8 cellular contexts compared by ENCODE assay signal in genomic region chr1:111221633-111222286, GRCh38. TPM values are rescaled to one million over a fixed set of nuclear protein-coding genes. Genes with fewer than 3 reads are reported as not detected.
DNase-seq lines count a peak whose midpoint lies in the region; ATAC-seq and TF ChIP-seq lines count a peak whose summit lies in the region.

No MANE protein-coding gene starts in this region.

- H3K9me3 ChIP-seq in OCI-LY1 (ENCODE audit: low read length): no peaks in the 10 kb centered on the region
- H3K9me3 ChIP-seq in duodenal mucosa (ENCODE audit: control insufficient read depth in 1 of 2, low read length in 2 of 2): no peaks in the 10 kb centered on the region

- no peaks in the 10 kb centered on the region for H3K9me2 ChIP-seq in OCI-LY1 (ENCODE audit: low read depth, low read length)

- DNase-seq in left ventricle myocardium superior (no peak), Right ventricle myocardium inferior (ENCODE audit: missing footprints) (no peak), NCI-H2196 (lab: John Stamatoyannopoulos, UW; ENCODE audit: unreplicated experiment) (no peak), T-helper 9 cell (no peak), NCI-H1092 (lab: John Stamatoyannopoulos, UW) (no peak)

- TF ChIP-seq CTCF in OCI-LY1 (IDR thresholded peaks at IDR 0.05; ENCODE audit: low read length): 0 out of 2 replicates have a peak, but pooled peaks have one; percentile 4

- ATAC-seq in left ventricle myocardium superior (peak; percentile 45), Right ventricle myocardium inferior (no peak), HG02884 (IDR thresholded peaks at IDR 0.05; ENCODE audit: unreplicated experiment) (peak; percentile 57)

- H3K79me2 ChIP-seq in OCI-LY1 (ENCODE audit: insufficient read depth, low read length): no peaks in the 10 kb centered on the region

- H3F3A ChIP-seq in OCI-LY1 (ENCODE audit: insufficient read depth, low read length): peaks cover 24% of the 10 kb centered on the region

- H3K4me1 ChIP-seq in OCI-LY1 (ENCODE audit: insufficient read depth, low read length, severe bottlenecking): peaks cover 99% of the 10 kb centered on the region
- peaks cover 29 to 30% of the 10 kb centered on the region in 2 donors for H3K4me1 ChIP-seq in duodenal mucosa (ENCODE audit: control insufficient read depth in 1 of 2, insufficient read depth in 2 of 2, low read length in 2 of 2)

- H3K4me3 ChIP-seq in OCI-LY1 (ENCODE audit: low read depth, low read length, poor library complexity, severe bottlenecking): peak overlapping the region; percentile 26
- H3K4me3 ChIP-seq in duodenal mucosa (ENCODE audit: low read depth in 1 of 2, low read length in 2 of 2): no peak overlapping the region

- H3K9ac ChIP-seq in OCI-LY1 (ENCODE audit: low read length): peak overlapping the region; percentile 76
- H3K9ac ChIP-seq in duodenal mucosa (ENCODE audit: low read depth in 1 of 2, low read length in 2 of 2): peak overlapping the region; percentile 7 to 27

- no peaks in the 10 kb centered on the region for H3K27me3 ChIP-seq in OCI-LY1 (ENCODE audit: insufficient read depth, low read length)
- H3K27me3 ChIP-seq in duodenal mucosa (ENCODE audit: control insufficient read depth in 1 of 2, insufficient read depth in 2 of 2, low read length in 2 of 2): no peaks in the 10 kb centered on the region

- H3K36me3 ChIP-seq in OCI-LY1 (ENCODE audit: insufficient read depth, low read length) (no peaks in the 10 kb centered on the region), duodenal mucosa (ENCODE audit: control insufficient read depth in 1 of 2, insufficient read depth in 2 of 2, low read length in 2 of 2) (no peaks in the 10 kb centered on the region)

- H4K20me1 ChIP-seq in OCI-LY1 (ENCODE audit: insufficient read depth, low read length): no peaks in the 10 kb centered on the region

- H3K4me2 ChIP-seq in OCI-LY1 (ENCODE audit: low read length): peak overlapping the region; percentile 67

- no peak overlapping the region for H2AFZ ChIP-seq in OCI-LY1 (ENCODE audit: low read length)

- H3K27ac ChIP-seq in OCI-LY1 (ENCODE audit: low read depth, low read length, poor library complexity, severe bottlenecking) (peak overlapping the region; percentile 100), duodenal mucosa (ENCODE audit: low read depth, low read length) (no peak overlapping the region)

- intact Hi-C loops in left ventricle myocardium superior (cut with micrococcal nuclease) (loop anchor here (5.0 to 10.0 kb wide), 2 partner anchors 113 to 181 kb away; no protein-coding TSS in a partner anchor), Right ventricle myocardium inferior (cut with DNase I) (loop anchor here (5.0 kb wide), 1 partner anchor 111 kb away; no protein-coding TSS in a partner anchor)

RNA-seq across cellular contexts. Expression of gene CHI3L2, which starts 5.8 kb away (rescaled TPM):
- total RNA-seq in left ventricle myocardium superior (4.7 TPM), Right ventricle myocardium inferior (7.5 TPM)

RNA-seq across cellular contexts. Expression of gene DENND2D, which starts 21.3 kb away (rescaled TPM):
- total RNA-seq in left ventricle myocardium superior (1.3 TPM), Right ventricle myocardium inferior (3.5 TPM)
